1 cellular context compared by ENCODE assay signal in the genomic region with DNA sequence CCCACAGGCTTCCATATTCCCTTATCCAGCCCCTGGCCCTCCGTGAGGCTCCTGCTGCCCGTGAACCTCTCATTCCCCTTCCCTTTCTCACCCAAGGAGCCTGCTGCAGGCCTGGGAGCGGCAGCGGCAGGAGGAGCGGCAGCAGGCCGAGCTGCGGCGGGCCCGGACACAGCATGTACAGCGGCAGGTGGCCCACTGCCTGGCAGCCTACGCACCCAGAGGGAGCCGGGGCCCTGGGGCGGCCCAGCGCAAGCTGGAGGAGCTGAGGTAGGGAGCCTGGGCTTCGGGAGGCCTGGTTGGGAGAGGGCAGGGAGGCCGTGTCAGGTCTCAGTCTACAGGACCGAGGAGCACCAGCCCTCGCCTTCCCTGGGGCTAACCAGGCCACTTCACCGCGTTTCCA.
TF ChIP-seq lines count a peak whose summit lies in the region.

No MANE protein-coding gene starts in this region.

TF ChIP-seq in IMR-90, 13 proteins besides CTCF, POLR2A, EP300 and RAD21:
- TF ChIP-seq FOS (IDR thresholded peaks at IDR 0.05; ENCODE audit: low read depth, low read length) = no peak
- TF ChIP-seq MAZ (IDR thresholded peaks at IDR 0.05; ENCODE audit: borderline replicate concordance, low read depth, low read length) = no peak
- no peak for TF ChIP-seq RFX5 (IDR thresholded peaks at IDR 0.05; ENCODE audit: low read depth, low read length)
- no peak for TF ChIP-seq USF2 (IDR thresholded peaks at IDR 0.05; ENCODE audit: low read depth, low read length)
- no peak for TF ChIP-seq RCOR1 (IDR thresholded peaks at IDR 0.05; ENCODE audit: insufficient replicate concordance, low read length)
- TF ChIP-seq MXI1 (IDR thresholded peaks at IDR 0.05; ENCODE audit: borderline replicate concordance, low read depth, low read length) = no peak
- TF ChIP-seq CHD1 (IDR thresholded peaks at IDR 0.05; ENCODE audit: low read depth, low read length) = no peak
- no peak for TF ChIP-seq SMC3 (IDR thresholded peaks at IDR 0.05; ENCODE audit: low read depth, low read length)
TF ChIP-seq in IMR-90: peak in this region for 0.
